41 cellular contexts compared by ENCODE assay signal in genomic region chr5:122085041-122085440, GRCh38. TPM values are rescaled to one million over a fixed set of nuclear protein-coding genes. Genes with fewer than 3 reads are reported as not detected.
"Had no signal": no experiment of that assay in that cellular context is flagged by ENCODE, and none has a peak within 500 bp of the region (broad histone marks: within the 10 kb centered on the region; RNA-seq: fewer than 3 reads in every experiment).

No MANE protein-coding gene starts in this region.

- H3K4me1 Mint-ChIP-seq: activated naive CD4-positive, alpha-beta T cell treated with anti-CD3 and anti-CD28 coated beads, Interleukin-2, amount 10 ng/mL, durations not matched to agents 7 days and 5 days; activated naive CD4-positive, alpha-beta T cell treated with anti-CD3 and anti-CD28 coated beads, Interleukin-2, amount 50 U/mL, for 24 hours; activated naive CD8-positive, alpha-beta T cell treated with anti-CD3 and anti-CD28 coated beads, Interleukin-2, amount 50 U/mL, for 24 hours; activated T-helper 17 cell treated with anti-CD3 and anti-CD28 coated beads, Interleukin-2, amount 50 U/mL, for 72 hours; central memory CD8-positive, alpha-beta T cell had no signal

- H3K9me3 Mint-ChIP-seq: activated naive CD4-positive, alpha-beta T cell treated with anti-CD3 and anti-CD28 coated beads for 36 hours; activated naive CD4-positive, alpha-beta T cell treated with anti-CD3 and anti-CD28 coated beads, Interleukin-2, amount 10 ng/mL, durations not matched to agents 7 days and 5 days; activated naive CD4-positive, alpha-beta T cell treated with anti-CD3 and anti-CD28 coated beads, Interleukin-2, amount 50 U/mL, for 24 hours; activated naive CD4-positive, alpha-beta T cell treated with anti-CD3 and anti-CD28 coated beads, Interleukin-2, amount 50 U/mL, for 72 hours; activated naive CD8-positive, alpha-beta T cell treated with anti-CD3 and anti-CD28 coated beads for 36 hours; activated naive CD8-positive, alpha-beta T cell treated with anti-CD3 and anti-CD28 coated beads, Interleukin-2, amount 10 ng/mL, durations not matched to agents 7 days and 5 days; activated naive CD8-positive, alpha-beta T cell treated with anti-CD3 and anti-CD28 coated beads, Interleukin-2, amount 50 U/mL, for 24 hours; activated T-cell treated with anti-CD3 and anti-CD28 coated beads, Interleukin-2, amount 50 U/mL, for 24 hours; activated T-cell treated with anti-CD3 and anti-CD28 coated beads, Interleukin-2, amount 50 U/mL, for 4 hours; activated T-cell treated with anti-CD3 and anti-CD28 coated beads, Interleukin-2, amount 50 U/mL, for 72 hours; activated T-helper 1 cell treated with anti-CD3 and anti-CD28 coated beads, Interleukin-12 subunit alpha, Interleukin-12 subunit beta, Interleukin-2, Interleukin-4 antibody, amounts not matched to agents 30 ng/mL and 10 ng/mL and 1 ng/mL, durations not matched to agents 14 hours and 24 hours and 36 hours; activated T-helper 17 cell treated with anti-CD3 and anti-CD28 coated beads, Interleukin-2, amount 50 U/mL, for 72 hours; activated T-helper 2 cell treated with anti-CD3 and anti-CD28 coated beads, Interferon-gamma antibody, Interleukin-2, Interleukin-4, amounts not matched to agents 10 μg/mL and 5 μg/mL and 100 μg/mL, durations not matched to agents 14 hours and 24 hours and 36 hours; brain; central memory CD8-positive, alpha-beta T cell had no signal

- ATAC-seq: activated naive CD4-positive, alpha-beta T cell treated with anti-CD3 and anti-CD28 coated beads, Interleukin-2, amount 50 U/mL, for 72 hours; activated naive CD8-positive, alpha-beta T cell treated with anti-CD3 and anti-CD28 coated beads, Interleukin-2, amount 50 U/mL, for 24 hours; activated T-cell treated with anti-CD3 and anti-CD28 coated beads, Interleukin-2, amount 50 U/mL, for 4 hours; activated T-cell treated with anti-CD3 and anti-CD28 coated beads, Interleukin-2, amount 50 U/mL, for 72 hours; activated T-helper 17 cell treated with anti-CD3 and anti-CD28 coated beads, Interleukin-2, amount 50 U/mL, for 72 hours; body of pancreas had no signal

- FAIRE-seq: astrocyte, bronchial epithelial cell had no signal

- H3K27me3 Mint-ChIP-seq: activated T-helper 17 cell treated with anti-CD3 and anti-CD28 coated beads, Interleukin-2, amount 50 U/mL, for 72 hours had no signal

- H3K36me3 Mint-ChIP-seq: activated naive CD4-positive, alpha-beta T cell treated with anti-CD3 and anti-CD28 coated beads, Interleukin-2, amount 10 ng/mL, durations not matched to agents 7 days and 5 days; activated naive CD4-positive, alpha-beta T cell treated with anti-CD3 and anti-CD28 coated beads, Interleukin-2, amount 50 U/mL, for 24 hours; activated naive CD4-positive, alpha-beta T cell treated with anti-CD3 and anti-CD28 coated beads, Interleukin-2, amount 50 U/mL, for 72 hours; activated naive CD8-positive, alpha-beta T cell; activated naive CD8-positive, alpha-beta T cell treated with anti-CD3 and anti-CD28 coated beads for 36 hours; activated naive CD8-positive, alpha-beta T cell treated with anti-CD3 and anti-CD28 coated beads, Interleukin-2, amount 10 ng/mL, durations not matched to agents 7 days and 5 days; brain had no signal

- H3K27ac Mint-ChIP-seq: activated naive CD4-positive, alpha-beta T cell treated with anti-CD3 and anti-CD28 coated beads for 36 hours; activated naive CD4-positive, alpha-beta T cell treated with anti-CD3 and anti-CD28 coated beads, Interleukin-2, amount 10 ng/mL, durations not matched to agents 7 days and 5 days; activated naive CD4-positive, alpha-beta T cell treated with anti-CD3 and anti-CD28 coated beads, Interleukin-2, amount 50 U/mL, for 24 hours; activated naive CD4-positive, alpha-beta T cell treated with anti-CD3 and anti-CD28 coated beads, Interleukin-2, amount 50 U/mL, for 72 hours; activated naive CD8-positive, alpha-beta T cell; activated naive CD8-positive, alpha-beta T cell treated with anti-CD3 and anti-CD28 coated beads for 36 hours; activated naive CD8-positive, alpha-beta T cell treated with anti-CD3 and anti-CD28 coated beads, Interleukin-2, amount 10 ng/mL, durations not matched to agents 7 days and 5 days; activated naive CD8-positive, alpha-beta T cell treated with anti-CD3 and anti-CD28 coated beads, Interleukin-2, amount 50 U/mL, for 24 hours; activated T-cell treated with anti-CD3 and anti-CD28 coated beads, Interleukin-2, amount 50 U/mL, for 24 hours; activated T-cell treated with anti-CD3 and anti-CD28 coated beads, Interleukin-2, amount 50 U/mL, for 72 hours; activated T-helper 1 cell treated with anti-CD3 and anti-CD28 coated beads, Interleukin-12 subunit alpha, Interleukin-12 subunit beta, Interleukin-2, Interleukin-4 antibody, amounts not matched to agents 30 ng/mL and 10 ng/mL and 1 ng/mL, durations not matched to agents 14 hours and 24 hours and 36 hours; activated T-helper 17 cell treated with anti-CD3 and anti-CD28 coated beads, Interleukin-2, amount 50 U/mL, for 72 hours; activated T-helper 2 cell treated with anti-CD3 and anti-CD28 coated beads, Interferon-gamma antibody, Interleukin-2, Interleukin-4, amounts not matched to agents 10 μg/mL and 5 μg/mL and 100 μg/mL, durations not matched to agents 14 hours and 24 hours and 36 hours; brain had no signal

- H3K27ac ChIP-seq: adrenal gland, ascending aorta, body of pancreas, brain microvascular endothelial cell, breast epithelium, cardiac muscle cell had no signal

- H3K4me3 ChIP-seq: adrenal gland, ascending aorta, body of pancreas, breast epithelium, cardiac muscle cell had no signal

- H3K36me3 ChIP-seq: adrenal gland, ascending aorta, brain microvascular endothelial cell, breast epithelium, cardiac muscle cell had no signal

- H3K4me3 Mint-ChIP-seq: activated naive CD4-positive, alpha-beta T cell treated with anti-CD3 and anti-CD28 coated beads for 36 hours; activated naive CD4-positive, alpha-beta T cell treated with anti-CD3 and anti-CD28 coated beads, Interleukin-2, amount 10 ng/mL, durations not matched to agents 7 days and 5 days; activated naive CD4-positive, alpha-beta T cell treated with anti-CD3 and anti-CD28 coated beads, Interleukin-2, amount 50 U/mL, for 24 hours; activated naive CD8-positive, alpha-beta T cell; activated naive CD8-positive, alpha-beta T cell treated with anti-CD3 and anti-CD28 coated beads for 36 hours; activated naive CD8-positive, alpha-beta T cell treated with anti-CD3 and anti-CD28 coated beads, Interleukin-2, amount 10 ng/mL, durations not matched to agents 7 days and 5 days; activated naive CD8-positive, alpha-beta T cell treated with anti-CD3 and anti-CD28 coated beads, Interleukin-2, amount 50 U/mL, for 24 hours; activated T-cell treated with anti-CD3 and anti-CD28 coated beads, Interleukin-2, amount 50 U/mL, for 24 hours; activated T-cell treated with anti-CD3 and anti-CD28 coated beads, Interleukin-2, amount 50 U/mL, for 4 hours; activated T-cell treated with anti-CD3 and anti-CD28 coated beads, Interleukin-2, amount 50 U/mL, for 72 hours; activated T-helper 1 cell treated with anti-CD3 and anti-CD28 coated beads, Interleukin-12 subunit alpha, Interleukin-12 subunit beta, Interleukin-2, Interleukin-4 antibody, amounts not matched to agents 30 ng/mL and 10 ng/mL and 1 ng/mL, durations not matched to agents 14 hours and 24 hours and 36 hours; activated T-helper 17 cell treated with anti-CD3 and anti-CD28 coated beads, Interleukin-2, amount 50 U/mL, for 72 hours; brain; central memory CD8-positive, alpha-beta T cell had no signal

- H3K9me3 ChIP-seq: adrenal gland, ascending aorta, body of pancreas, breast epithelium had no signal

- H3K4me1 ChIP-seq: adrenal gland, ascending aorta, body of pancreas, breast epithelium had no signal

- DNase-seq: activated effector memory CD4-positive, alpha-beta T cell treated with anti-CD3 and anti-CD28 coated beads, Interleukin-2, amount 50 U/mL, for 16 hours; activated effector memory CD4-positive, alpha-beta T cell treated with Interleukin-2 at 50 U/mL for 16 hours; activated gamma-delta T cell; activated gamma-delta T cell treated with Interleukin-2 at 50 U/mL for 16 hours; activated naive CD4-positive, alpha-beta T cell; activated naive CD4-positive, alpha-beta T cell treated with anti-CD3 and anti-CD28 coated beads for 36 hours; activated naive CD4-positive, alpha-beta T cell treated with anti-CD3 and anti-CD28 coated beads, Interleukin-2, amount 10 ng/mL, durations not matched to agents 7 days and 5 days; activated naive CD4-positive, alpha-beta T cell treated with anti-CD3 and anti-CD28 coated beads, Interleukin-2, amount 50 U/mL, for 16 hours; activated naive CD4-positive, alpha-beta T cell treated with Interleukin-2 at 50 U/mL for 16 hours; activated naive CD8-positive, alpha-beta T cell treated with anti-CD3 and anti-CD28 coated beads for 36 hours; activated naive CD8-positive, alpha-beta T cell treated with anti-CD3 and anti-CD28 coated beads, Interleukin-2, amount 10 ng/mL, durations not matched to agents 7 days and 5 days; activated naive CD8-positive, alpha-beta T cell treated with anti-CD3 and anti-CD28 coated beads, Interleukin-2, amount 50 U/mL, for 24 hours; activated T-cell treated with anti-CD3 and anti-CD28 coated beads, Interleukin-2, amount 50 U/mL, for 1 hour; activated T-cell treated with anti-CD3 and anti-CD28 coated beads, Interleukin-2, amount 50 U/mL, for 24 hours; activated T-cell treated with anti-CD3 and anti-CD28 coated beads, Interleukin-2, amount 50 U/mL, for 4 hours; activated T-cell treated with anti-CD3 and anti-CD28 coated beads, Interleukin-2, amount 50 U/mL, for 48 hours; activated T-cell treated with anti-CD3 and anti-CD28 coated beads, Interleukin-2, amount 50 U/mL, for 72 hours; adrenal gland; amniotic stem cell; amygdala; anterior cingulate cortex; aorta; body of pancreas; brain microvascular endothelial cell; caudate nucleus; central memory CD4-positive, alpha-beta T cell; cerebellar nuclear complex had no signal

- H3K27me3 ChIP-seq: adrenal gland, ascending aorta, body of pancreas, brain microvascular endothelial cell, breast epithelium, cardiac muscle cell had no signal

RNA-seq across cellular contexts. Expression of gene LOX, which starts 7.0 kb away (rescaled TPM):
- total RNA-seq: activated naive CD4-positive, alpha-beta T cell treated with anti-CD3 and anti-CD28 coated beads for 36 hours; activated naive CD8-positive, alpha-beta T cell treated with anti-CD3 and anti-CD28 coated beads for 36 hours; activated naive CD8-positive, alpha-beta T cell treated with anti-CD3 and anti-CD28 coated beads, Interleukin-2, amount 10 ng/mL, durations not matched to agents 7 days and 5 days; activated T-cell treated with anti-CD3 and anti-CD28 coated beads, Interleukin-2, amount 50 U/mL, for 72 hours; activated T-helper 1 cell treated with anti-CD3 and anti-CD28 coated beads, Interleukin-12 subunit alpha, Interleukin-12 subunit beta, Interleukin-2, Interleukin-4 antibody, amounts not matched to agents 30 ng/mL and 10 ng/mL and 1 ng/mL, durations not matched to agents 14 hours and 24 hours and 36 hours; activated T-helper 17 cell treated with anti-CD3 and anti-CD28 coated beads, Interleukin-2, amount 50 U/mL, for 72 hours; activated T-helper 2 cell treated with anti-CD3 and anti-CD28 coated beads, Interferon-gamma antibody, Interleukin-2, Interleukin-4, amounts not matched to agents 10 μg/mL and 5 μg/mL and 100 μg/mL, durations not matched to agents 14 hours and 24 hours and 36 hours had no signal

RNA-seq across cellular contexts. Expression of gene ZNF474, which starts 44.3 kb away (rescaled TPM):
- total RNA-seq: activated naive CD4-positive, alpha-beta T cell treated with anti-CD3 and anti-CD28 coated beads for 36 hours; activated T-helper 1 cell treated with anti-CD3 and anti-CD28 coated beads, Interleukin-12 subunit alpha, Interleukin-12 subunit beta, Interleukin-2, Interleukin-4 antibody, amounts not matched to agents 30 ng/mL and 10 ng/mL and 1 ng/mL, durations not matched to agents 14 hours and 24 hours and 36 hours; activated T-helper 17 cell treated with anti-CD3 and anti-CD28 coated beads, Interleukin-2, amount 50 U/mL, for 72 hours; activated T-helper 2 cell treated with anti-CD3 and anti-CD28 coated beads, Interferon-gamma antibody, Interleukin-2, Interleukin-4, amounts not matched to agents 10 μg/mL and 5 μg/mL and 100 μg/mL, durations not matched to agents 14 hours and 24 hours and 36 hours; ascending aorta; body of pancreas; cardiac muscle cell; cardiac septum had no signal
- polyA plus RNA-seq: cardiac muscle cell had no signal
